In genomic region chr16:31416371-31416770, GRCh38 we compare ENCODE assay signal across 32 cellular contexts. TPM values are rescaled to one million over a fixed set of nuclear protein-coding genes. Genes with fewer than 3 reads are reported as not detected.
"Had no signal": no experiment of that assay in that cellular context is flagged by ENCODE, and none has a peak within 500 bp of the region (broad histone marks: within the 10 kb centered on the region; RNA-seq: fewer than 3 reads in every experiment).

No MANE protein-coding gene starts in this region.

- DNase-seq: activated CD4-positive, alpha-beta memory T cell treated with anti-CD3 and anti-CD28 coated beads, Interleukin-2, amount 10 ng/mL, durations not matched to agents 7 days and 5 days; activated CD4-positive, alpha-beta T cell treated with anti-CD3 and anti-CD28 coated beads for 36 hours; activated CD4-positive, alpha-beta T cell treated with anti-CD3 and anti-CD28 coated beads, Interleukin-2, amount 50 U/mL, for 4 hours; activated CD4-positive, CD25-positive, alpha-beta regulatory T cell; activated CD4-positive, CD25-positive, alpha-beta regulatory T cell treated with anti-CD3 and anti-CD28 coated beads, Interleukin-2, amount 50 U/mL, for 72 hours; activated CD8-positive, alpha-beta memory T cell treated with anti-CD3 and anti-CD28 coated beads, Interleukin-2, amount 50 U/mL, for 48 hours; activated gamma-delta T cell; activated naive CD4-positive, alpha-beta T cell; activated naive CD4-positive, alpha-beta T cell treated with anti-CD3 and anti-CD28 coated beads, Interleukin-2, amount 10 ng/mL, durations not matched to agents 7 days and 5 days; activated naive CD8-positive, alpha-beta T cell treated with anti-CD3 and anti-CD28 coated beads, Interleukin-2, amount 50 U/mL, for 24 hours; activated T-cell treated with anti-CD3 and anti-CD28 coated beads for 4 hours; activated T-cell treated with anti-CD3 and anti-CD28 coated beads, Interleukin-2, amount 50 U/mL, for 24 hours; activated T-cell treated with anti-CD3 and anti-CD28 coated beads, Interleukin-2, amount 50 U/mL, for 72 hours; adrenal gland; amygdala; body of pancreas; caudate nucleus; colonic mucosa; effector CD8-positive, alpha-beta T cell; esophagus squamous epithelium; foreskin melanocyte; heart right ventricle; SW 1271; T-cell had no signal

- H3K36me3 ChIP-seq: adrenal gland, colonic mucosa, esophagus squamous epithelium, gastroesophageal sphincter, heart right ventricle had no signal

- H3K4me3 Mint-ChIP-seq: activated CD4-positive, alpha-beta memory T cell treated with anti-CD3 and anti-CD28 coated beads, Interleukin-2, amount 10 ng/mL, durations not matched to agents 7 days and 5 days; activated CD4-positive, alpha-beta T cell treated with anti-CD3 and anti-CD28 coated beads for 36 hours; activated naive CD4-positive, alpha-beta T cell treated with anti-CD3 and anti-CD28 coated beads, Interleukin-2, amount 10 ng/mL, durations not matched to agents 7 days and 5 days; activated naive CD8-positive, alpha-beta T cell treated with anti-CD3 and anti-CD28 coated beads, Interleukin-2, amount 50 U/mL, for 24 hours; activated T-cell treated with anti-CD3 and anti-CD28 coated beads, Interleukin-2, amount 50 U/mL, for 24 hours; activated T-cell treated with anti-CD3 and anti-CD28 coated beads, Interleukin-2, amount 50 U/mL, for 72 hours; T-cell had no signal

- H3K27ac Mint-ChIP-seq: activated CD4-positive, alpha-beta memory T cell treated with anti-CD3 and anti-CD28 coated beads, Interleukin-2, amount 10 ng/mL, durations not matched to agents 7 days and 5 days; activated CD4-positive, alpha-beta T cell treated with anti-CD3 and anti-CD28 coated beads for 36 hours; activated naive CD4-positive, alpha-beta T cell treated with anti-CD3 and anti-CD28 coated beads, Interleukin-2, amount 10 ng/mL, durations not matched to agents 7 days and 5 days; activated naive CD4-positive, alpha-beta T cell treated with anti-CD3 and anti-CD28 coated beads, Interleukin-2, amount 50 U/mL, for 72 hours; activated naive CD8-positive, alpha-beta T cell treated with anti-CD3 and anti-CD28 coated beads, Interleukin-2, amount 50 U/mL, for 24 hours; activated T-cell treated with anti-CD3 and anti-CD28 coated beads, Interleukin-2, amount 50 U/mL, for 24 hours; activated T-cell treated with anti-CD3 and anti-CD28 coated beads, Interleukin-2, amount 50 U/mL, for 72 hours; T-cell had no signal

- H3K9me3 ChIP-seq: adrenal gland, body of pancreas, colonic mucosa, esophagus squamous epithelium, heart right ventricle had no signal

- H3K4me3 ChIP-seq: adrenal gland, body of pancreas, colonic mucosa, esophagus squamous epithelium, gastroesophageal sphincter, heart right ventricle had no signal

- H3K4me1 ChIP-seq: adrenal gland, body of pancreas, colonic mucosa, esophagus squamous epithelium, gastroesophageal sphincter, heart right ventricle had no signal

- H3K27me3 ChIP-seq: adrenal gland, colonic mucosa had no signal

- ATAC-seq: activated CD4-positive, alpha-beta T cell treated with anti-CD3 and anti-CD28 coated beads for 36 hours; activated naive CD4-positive, alpha-beta T cell treated with anti-CD3 and anti-CD28 coated beads, Interleukin-2, amount 50 U/mL, for 72 hours; activated naive CD8-positive, alpha-beta T cell treated with anti-CD3 and anti-CD28 coated beads, Interleukin-2, amount 50 U/mL, for 24 hours; activated T-cell treated with anti-CD3 and anti-CD28 coated beads, Interleukin-2, amount 50 U/mL, for 72 hours; body of pancreas; gastroesophageal sphincter; heart right ventricle; T-cell had no signal

- H3K9me3 Mint-ChIP-seq: activated naive CD4-positive, alpha-beta T cell treated with anti-CD3 and anti-CD28 coated beads, Interleukin-2, amount 10 ng/mL, durations not matched to agents 7 days and 5 days; activated naive CD4-positive, alpha-beta T cell treated with anti-CD3 and anti-CD28 coated beads, Interleukin-2, amount 50 U/mL, for 72 hours; activated naive CD8-positive, alpha-beta T cell treated with anti-CD3 and anti-CD28 coated beads, Interleukin-2, amount 50 U/mL, for 24 hours; activated T-cell treated with anti-CD3 and anti-CD28 coated beads, Interleukin-2, amount 50 U/mL, for 24 hours; activated T-cell treated with anti-CD3 and anti-CD28 coated beads, Interleukin-2, amount 50 U/mL, for 72 hours; T-cell had no signal

- H3K27ac ChIP-seq: adrenal gland, body of pancreas, colonic mucosa, epithelial cell of prostate, esophagus squamous epithelium, gastroesophageal sphincter, heart right ventricle had no signal

- H3K36me3 Mint-ChIP-seq: activated naive CD4-positive, alpha-beta T cell treated with anti-CD3 and anti-CD28 coated beads, Interleukin-2, amount 10 ng/mL, durations not matched to agents 7 days and 5 days; T-cell had no signal

RNA-seq across cellular contexts. Expression of gene COX6A2, which starts 11.8 kb away (rescaled TPM):
- total RNA-seq: activated CD4-positive, alpha-beta memory T cell treated with anti-CD3 and anti-CD28 coated beads, Interleukin-2, amount 10 ng/mL, durations not matched to agents 7 days and 5 days; activated CD4-positive, alpha-beta T cell treated with anti-CD3 and anti-CD28 coated beads for 36 hours; activated naive CD4-positive, alpha-beta T cell treated with anti-CD3 and anti-CD28 coated beads, Interleukin-2, amount 50 U/mL, for 72 hours; activated T-cell treated with anti-CD3 and anti-CD28 coated beads, Interleukin-2, amount 50 U/mL, for 72 hours; adrenal gland; body of pancreas; colonic mucosa; dermis microvascular lymphatic vessel endothelial cell; endothelial cell of umbilical vein; esophagus squamous epithelium; fibroblast of lung; fibroblast of villous mesenchyme; gastroesophageal sphincter; glomerular endothelial cell; T-cell had no signal
- polyA plus RNA-seq: endothelial cell of umbilical vein, fibroblast of lung had no signal

RNA-seq across cellular contexts. Expression of gene ITGAD, which starts 23.2 kb away (rescaled TPM):
- total RNA-seq: activated CD4-positive, alpha-beta memory T cell treated with anti-CD3 and anti-CD28 coated beads, Interleukin-2, amount 10 ng/mL, durations not matched to agents 7 days and 5 days; activated CD4-positive, alpha-beta T cell treated with anti-CD3 and anti-CD28 coated beads for 36 hours; activated naive CD4-positive, alpha-beta T cell treated with anti-CD3 and anti-CD28 coated beads, Interleukin-2, amount 50 U/mL, for 72 hours; body of pancreas; dermis microvascular lymphatic vessel endothelial cell; endothelial cell of umbilical vein; fibroblast of lung; fibroblast of villous mesenchyme; glomerular endothelial cell had no signal
- polyA plus RNA-seq: endothelial cell of umbilical vein, fibroblast of lung had no signal
